Comparison of ENCODE assay signal across 8 cellular contexts in genomic region chr1:173669491-173669941, GRCh38. TPM values are rescaled to one million over a fixed set of nuclear protein-coding genes. Genes with fewer than 3 reads are reported as not detected.
DNase-seq lines count a peak whose midpoint lies in the region; ATAC-seq and TF ChIP-seq lines count a peak whose summit lies in the region.

A gene with protein sequence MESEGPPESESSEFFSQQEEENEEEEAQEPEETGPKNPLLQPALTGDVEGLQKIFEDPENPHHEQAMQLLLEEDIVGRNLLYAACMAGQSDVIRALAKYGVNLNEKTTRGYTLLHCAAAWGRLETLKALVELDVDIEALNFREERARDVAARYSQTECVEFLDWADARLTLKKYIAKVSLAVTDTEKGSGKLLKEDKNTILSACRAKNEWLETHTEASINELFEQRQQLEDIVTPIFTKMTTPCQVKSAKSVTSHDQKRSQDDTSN (minus strand): TSS chr1:173669851. CDS start chr1:173659418, 10,433 bp downstream.

- no peak for ATAC-seq in omental fat pad (ENCODE audit: low FRiP score)
- no peak for ATAC-seq in HG03135 (IDR thresholded peaks at IDR 0.05; ENCODE audit: unreplicated experiment)
- ATAC-seq in HG03354 (IDR thresholded peaks at IDR 0.05; ENCODE audit: poor library complexity, severe bottlenecking, unreplicated experiment): no peak

- no peak for TF ChIP-seq CTCF in omental fat pad (IDR thresholded peaks at IDR 0.05)

- DNase-seq in stimulated activated CD4-positive, alpha-beta T cell treated with anti-CD3 and anti-CD28 coated beads, Interleukin-15, amount 100 ng/mL, for 48 hours (ENCODE audit: low read depth in 2 of 2): peak; percentile 3 to 7
- no peak for DNase-seq in stimulated activated CD4-positive, alpha-beta T cell treated with anti-CD3 and anti-CD28 coated beads, Interleukin-4, amount 100 ng/mL, for 4 hours
- DNase-seq in activated CD8-positive, alpha-beta memory T cell treated with anti-CD3 and anti-CD28 coated beads for 48 hours (ENCODE audit: low read depth in 2 of 3, low spot score in 2 of 3): peak in 2 of 3 experiments; percentile 8 to 11
- peak; percentile 40 for DNase-seq in foreskin melanocyte
- DNase-seq in omental fat pad (ENCODE audit: low spot score): peak; percentile 24
- DNase-seq in NCI-H774 (lab: John Stamatoyannopoulos, UW): no peak

RNA-seq across cellular contexts. Expression of the gene that starts here (rescaled TPM):
- under 1 TPM in 1 of 4 donors, not detected in 3; 0.38 TPM for total RNA-seq in omental fat pad

Comparison
In these comparisons a context has a peak if more than half of its experiments do, and no peak if none do; other contexts are left out.
1. DNase-seq: peak in stimulated activated CD4-positive, alpha-beta T cell treated with anti-CD3 and anti-CD28 coated beads, Interleukin-15, amount 100 ng/mL, for 48 hours (2 of 2), activated CD8-positive, alpha-beta memory T cell treated with anti-CD3 and anti-CD28 coated beads for 48 hours (2 of 3) and foreskin melanocyte (single experiment); none in stimulated activated CD4-positive, alpha-beta T cell treated with anti-CD3 and anti-CD28 coated beads, Interleukin-4, amount 100 ng/mL, for 4 hours (0 of 2) and NCI-H774 (single experiment).
2. Peak in DNase-seq in omental fat pad; RNA of the gene not detected or under 1 TPM.